18 cellular contexts compared by ENCODE assay signal in the genomic region with DNA sequence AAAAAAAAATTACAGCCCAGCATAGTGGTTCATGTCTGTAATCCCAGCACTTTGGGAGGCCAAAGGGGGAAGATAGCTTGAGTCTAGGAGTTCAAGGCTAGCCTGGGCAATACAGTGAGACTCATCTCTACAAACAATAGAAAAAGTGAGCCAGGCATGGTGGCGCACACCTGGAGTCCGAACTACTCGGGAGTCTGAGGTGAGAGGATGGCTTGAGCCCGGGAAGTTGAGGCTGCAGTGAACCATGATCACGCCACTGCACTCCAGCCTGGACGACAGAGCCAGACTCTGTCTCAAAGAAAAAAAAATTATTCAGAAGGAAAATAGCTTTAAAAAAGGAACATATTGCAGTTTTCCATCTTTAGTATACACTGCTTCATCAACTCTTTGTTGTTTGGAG. TPM values are rescaled to one million over a fixed set of nuclear protein-coding genes. Genes with fewer than 3 reads are reported as not detected.
DNase-seq lines count a peak whose midpoint lies in the region; ATAC-seq and TF ChIP-seq lines count a peak whose summit lies in the region.
"Had no signal": no experiment of that assay in that cellular context is flagged by ENCODE, and none has a peak within 500 bp of the region (broad histone marks: within the 10 kb centered on the region; RNA-seq: fewer than 3 reads in every experiment).

No MANE protein-coding gene starts in this region.

- ATAC-seq in RWPE2 (ENCODE audit: low read depth) (no peak), HG02973 (IDR thresholded peaks at IDR 0.05; ENCODE audit: unreplicated experiment) (no peak)
- ATAC-seq: Panc1 had no signal

- no peak for TF ChIP-seq EP300 in tibial nerve (IDR thresholded peaks at IDR 0.05)

- H2BK120ac ChIP-seq in mesenchymal stem cell (ENCODE audit: low read depth, low read length): no peak overlapping the region

- H3K36me3 ChIP-seq in ACC112 (ENCODE audit: insufficient read depth, low read length): no peaks in the 10 kb centered on the region
- H3K36me3 ChIP-seq in RWPE2 (ENCODE audit: low read depth): no peaks in the 10 kb centered on the region
- no peaks in the 10 kb centered on the region for H3K36me3 ChIP-seq in mesenchymal stem cell (ENCODE audit: control insufficient read depth in 1 of 2, insufficient read depth in 2 of 2, low read depth in 1 of 2, low read length in 2 of 2)
- no peaks in the 10 kb centered on the region for H3K36me3 ChIP-seq in spleen
- no peaks in the 10 kb centered on the region for H3K36me3 ChIP-seq in tibial nerve
- H3K36me3 ChIP-seq: BE2C had no signal

- DNase-seq in RWPE2 (ENCODE audit: low spot score) (no peak), mesenchymal stem cell (no peak), spleen (peak; percentile 28), NCI-H2081 treated with DMSO at 0.1 percent for 48 hours (lab: John Stamatoyannopoulos, UW) (no peak), tibial nerve (ENCODE audit: low spot score in 2 of 2) (no peak)
- DNase-seq: BE2C; GF-D8; NCI-H1105; NCI-H2029 treated with DMSO at 0.1 percent for 48 hours; NCI-H2171; NCI-H345; NCI-H524; NCI-H774; NK-92 treated with Interleukin-12 subunit alpha and Interleukin-12 subunit beta, amount 100 ng/mL, for 24 hours had no signal

- H3K9ac ChIP-seq in mesenchymal stem cell (ENCODE audit: low read length): peak overlapping the region; percentile 18

- TF ChIP-seq POLR2A in spleen (IDR thresholded peaks at IDR 0.05): no peak
- TF ChIP-seq POLR2A in tibial nerve (IDR thresholded peaks at IDR 0.05): no peak

- H3K4ac ChIP-seq in mesenchymal stem cell (ENCODE audit: low read depth in 1 of 2, low read length in 2 of 2): no peak overlapping the region

- H3K4me1 ChIP-seq in ACC112 (ENCODE audit: control insufficient read depth, insufficient read depth, low read length, unreplicated experiment) (peaks cover 37% of the 10 kb centered on the region), RWPE2 (ENCODE audit: insufficient read depth, poor library complexity, severe bottlenecking) (peaks cover 10% of the 10 kb centered on the region), mesenchymal stem cell (ENCODE audit: control insufficient read depth, insufficient read depth, low read depth, low read length) (peaks cover 10% of the 10 kb centered on the region), spleen (peaks cover 0 to 2% (median 0%) of the 10 kb centered on the region in 6 donors), tibial nerve (peaks cover 0 to 44% (median 13%) of the 10 kb centered on the region in 4 donors)

- no peaks in the 10 kb centered on the region for H3K9me3 ChIP-seq in RWPE2 (ENCODE audit: severe bottlenecking)
- H3K9me3 ChIP-seq in mesenchymal stem cell (ENCODE audit: control insufficient read depth, low read length): no peaks in the 10 kb centered on the region
- H3K9me3 ChIP-seq in spleen: no peaks in the 10 kb centered on the region
- no peaks in the 10 kb centered on the region for H3K9me3 ChIP-seq in tibial nerve
- H3K9me3 ChIP-seq: BE2C had no signal

- no peak overlapping the region for H3K18ac ChIP-seq in mesenchymal stem cell (ENCODE audit: low read depth in 1 of 2, low read length in 2 of 2)

- H3K23ac ChIP-seq in mesenchymal stem cell (ENCODE audit: low read length in 2 of 2): no peak overlapping the region

- H2AK5ac ChIP-seq in mesenchymal stem cell (ENCODE audit: low read length, severe bottlenecking): no peak overlapping the region

- H3K27me3 ChIP-seq in ACC112 (ENCODE audit: insufficient read depth, low read length): no peaks in the 10 kb centered on the region
- H3K27me3 ChIP-seq in RWPE2 (ENCODE audit: insufficient read depth, poor library complexity, severe bottlenecking): no peaks in the 10 kb centered on the region
- H3K27me3 ChIP-seq in mesenchymal stem cell (ENCODE audit: control insufficient read depth in 1 of 2, insufficient read depth in 1 of 2, low read length in 2 of 2): no peaks in the 10 kb centered on the region
- H3K27me3 ChIP-seq in spleen (replicated peaks in 1 of 7): no peaks in the 10 kb centered on the region
- H3K27me3 ChIP-seq in tibial nerve: no peaks in the 10 kb centered on the region
- H3K27me3 ChIP-seq: BE2C had no signal

- H3K4me2 ChIP-seq in mesenchymal stem cell (ENCODE audit: low read length, poor library complexity, severe bottlenecking): no peak overlapping the region

- H4K8ac ChIP-seq in mesenchymal stem cell (ENCODE audit: low read length): no peak overlapping the region

- 97% methylated on average over 5 of the region's 6 CpGs for WGBS in mesenchymal stem cell
- WGBS in spleen, 5 donors: 92 to 96% (median 94%) methylated on average over 6 of the region's 6 CpGs
- WGBS in tibial nerve, 2 donors: 92 to 94% methylated on average over 6 of the region's 6 CpGs

- TF ChIP-seq CTCF in RWPE2 (IDR thresholded peaks at IDR 0.05; ENCODE audit: poor library complexity, severe bottlenecking) (no peak), spleen (IDR thresholded peaks at IDR 0.05 in 8 of 11, conservative IDR thresholded peaks at IDR 0.05 in 3 of 11) (no peak), tibial nerve (IDR thresholded peaks at IDR 0.05) (no peak)

- H3K14ac ChIP-seq in mesenchymal stem cell (ENCODE audit: low read length in 2 of 2): no peak overlapping the region

- H2BK12ac ChIP-seq in mesenchymal stem cell (ENCODE audit: low read length in 2 of 2): no peak overlapping the region

- no peak overlapping the region for H2AFZ ChIP-seq in ACC112 (ENCODE audit: low read length, unreplicated experiment)
- H2AFZ ChIP-seq in mesenchymal stem cell (ENCODE audit: low read depth, low read length): no peak overlapping the region

- H3K79me2 ChIP-seq in ACC112 (ENCODE audit: control insufficient read depth, insufficient read depth, low read length, unreplicated experiment): no peaks in the 10 kb centered on the region

- H2BK5ac ChIP-seq in mesenchymal stem cell (ENCODE audit: low read depth, low read length, poor library complexity, severe bottlenecking): no peak overlapping the region

- H3K4me3 ChIP-seq in ACC112 (ENCODE audit: low read depth, low read length) (no peak overlapping the region), RWPE2 (ENCODE audit: severe bottlenecking) (no peak overlapping the region), mesenchymal stem cell (ENCODE audit: insufficient read depth in 1 of 2, low read depth in 1 of 2, low read length in 2 of 2) (no peak overlapping the region), spleen (no peak overlapping the region), tibial nerve (no peak overlapping the region)

- no peak overlapping the region for H4K91ac ChIP-seq in mesenchymal stem cell (ENCODE audit: low read length)

- no peak overlapping the region for H2BK15ac ChIP-seq in mesenchymal stem cell (ENCODE audit: low read depth, poor library complexity, severe bottlenecking)

- peak overlapping the region; percentile 60; the same call in 1 of the 2 replicates for H3K27ac ChIP-seq in ACC112 (ENCODE audit: low read depth, low read length)
- H3K27ac ChIP-seq in RWPE2 (ENCODE audit: poor library complexity, severe bottlenecking): peak overlapping the region; percentile 25
- H3K27ac ChIP-seq in mesenchymal stem cell (ENCODE audit: low read length, poor library complexity, severe bottlenecking): no peak overlapping the region
- no peak overlapping the region for H3K27ac ChIP-seq in spleen
- H3K27ac ChIP-seq in tibial nerve: no peak overlapping the region

- H3K79me1 ChIP-seq in mesenchymal stem cell (replicated peaks; ENCODE audit: low read length, poor library complexity, severe bottlenecking): no peaks in the 10 kb centered on the region

- intact Hi-C loops in spleen (cut with DNase I; ENCODE audit: low total_unique reads): no loop called here

RNA-seq across cellular contexts. Expression of a gene that starts 47.8 kb away (rescaled TPM):
- polyA plus RNA-seq in mesenchymal stem cell (2013, experiment 1 of 2): 0.35 TPM
- polyA plus RNA-seq in mesenchymal stem cell (2013, experiment 2 of 2): 0.27 TPM
- under 1 TPM in 5 of 7 donors, not detected in 2; 0.07 to 0.36 (median 0.19) TPM for total RNA-seq in spleen
- under 1 TPM; 0.10 to 0.33 (median 0.23) TPM for polyA plus RNA-seq in spleen
- 1 to 10 TPM in 1 of 4 donors, under 1 TPM in 3; 0.42 to 1.2 (median 0.73) TPM for total RNA-seq in tibial nerve
- polyA plus RNA-seq: IgD-negative memory B cell had no signal

Comparison
In these comparisons a context has a peak if more than half of its experiments do, and no peak if none do; other contexts are left out.
1. H3K27ac ChIP-seq: peak in ACC112 (single experiment) and RWPE2 (single experiment); none in mesenchymal stem cell (single experiment), spleen (0 of 8) and tibial nerve (0 of 4).